Comparison of ENCODE assay signal across 27 cellular contexts in genomic region chr13:59607172-59607571, GRCh38.
"Had no signal": no experiment of that assay in that cellular context is flagged by ENCODE, and none has a peak within 500 bp of the region (broad histone marks: within the 10 kb centered on the region; RNA-seq: fewer than 3 reads in every experiment).

No MANE protein-coding gene starts in this region.

- ATAC-seq: activated T-cell treated with anti-CD3 and anti-CD28 coated beads, Interleukin-2, amount 50 U/mL, for 4 hours; activated T-helper 17 cell treated with anti-CD3 and anti-CD28 coated beads, Interleukin-2, amount 50 U/mL, for 72 hours; foreskin keratinocyte; left lung; lower lobe of right lung; natural killer cell; sciatic nerve; stimulated activated naive CD8-positive, alpha-beta T cell treated with anti-CD3 and anti-CD28 coated beads, Interleukin-15, Interleukin-2, amounts not matched to agents 100 U/mL and 50 U/mL, for 24 hours; T-helper 17 cell had no signal

- H3K27me3 ChIP-seq: esophagus muscularis mucosa, foreskin keratinocyte, left lung, uterus had no signal

- H3K9me3 ChIP-seq: esophagus muscularis mucosa, left lung, lower lobe of right lung, prostate gland, thoracic aorta, uterus had no signal

- H3K36me3 ChIP-seq: esophagus muscularis mucosa, left lung, lower lobe of right lung, prostate gland, thoracic aorta, uterus had no signal

- H3K27me3 Mint-ChIP-seq: activated CD4-positive, alpha-beta memory T cell treated with anti-CD3 and anti-CD28 coated beads, Interleukin-2, amount 10 ng/mL, durations not matched to agents 7 days and 5 days; activated CD4-positive, alpha-beta T cell treated with anti-CD3 and anti-CD28 coated beads, Interleukin-2, amount 10 ng/mL, durations not matched to agents 7 days and 5 days; type B pancreatic cell had no signal

- H3K27ac Mint-ChIP-seq: activated CD4-positive, alpha-beta memory T cell treated with anti-CD3 and anti-CD28 coated beads, Interleukin-2, amount 10 ng/mL, durations not matched to agents 7 days and 5 days; activated CD4-positive, alpha-beta T cell treated with anti-CD3 and anti-CD28 coated beads, Interleukin-2, amount 10 ng/mL, durations not matched to agents 7 days and 5 days; activated T-helper 17 cell treated with anti-CD3 and anti-CD28 coated beads, Interleukin-2, amount 50 U/mL, for 72 hours; natural killer cell; T-helper 17 cell; type B pancreatic cell had no signal

- H3K4me3 ChIP-seq: esophagus muscularis mucosa, left lung, lower lobe of right lung, prostate gland, skin epidermis, thoracic aorta, uterus had no signal

- H3K4me3 Mint-ChIP-seq: activated CD4-positive, alpha-beta memory T cell treated with anti-CD3 and anti-CD28 coated beads, Interleukin-2, amount 10 ng/mL, durations not matched to agents 7 days and 5 days; activated CD4-positive, alpha-beta T cell treated with anti-CD3 and anti-CD28 coated beads, Interleukin-2, amount 10 ng/mL, durations not matched to agents 7 days and 5 days; activated T-cell treated with anti-CD3 and anti-CD28 coated beads, Interleukin-2, amount 50 U/mL, for 4 hours; activated T-helper 17 cell treated with anti-CD3 and anti-CD28 coated beads, Interleukin-2, amount 50 U/mL, for 72 hours; natural killer cell; T-helper 17 cell; type B pancreatic cell had no signal

- H3K9me3 Mint-ChIP-seq: activated CD4-positive, alpha-beta memory T cell treated with anti-CD3 and anti-CD28 coated beads, Interleukin-2, amount 10 ng/mL, durations not matched to agents 7 days and 5 days; activated CD4-positive, alpha-beta T cell treated with anti-CD3 and anti-CD28 coated beads, Interleukin-2, amount 10 ng/mL, durations not matched to agents 7 days and 5 days; activated T-cell treated with anti-CD3 and anti-CD28 coated beads, Interleukin-2, amount 50 U/mL, for 4 hours; type B pancreatic cell had no signal

- H3K4me1 ChIP-seq: foreskin keratinocyte, left lung, lower lobe of right lung, prostate gland, uterus had no signal

- H3K4me1 Mint-ChIP-seq: activated CD4-positive, alpha-beta memory T cell treated with anti-CD3 and anti-CD28 coated beads, Interleukin-2, amount 10 ng/mL, durations not matched to agents 7 days and 5 days; activated CD4-positive, alpha-beta T cell treated with anti-CD3 and anti-CD28 coated beads, Interleukin-2, amount 10 ng/mL, durations not matched to agents 7 days and 5 days; activated T-helper 17 cell treated with anti-CD3 and anti-CD28 coated beads, Interleukin-2, amount 50 U/mL, for 72 hours; natural killer cell had no signal

- H3K27ac ChIP-seq: esophagus muscularis mucosa, foreskin keratinocyte, left lung, lower lobe of right lung, prostate gland, skin epidermis, thoracic aorta, uterus had no signal

- H3K36me3 Mint-ChIP-seq: natural killer cell had no signal

- DNase-seq: activated CD4-positive, alpha-beta memory T cell treated with anti-CD3 and anti-CD28 coated beads, Interleukin-2, amount 10 ng/mL, durations not matched to agents 7 days and 5 days; activated CD4-positive, alpha-beta T cell treated with anti-CD3 and anti-CD28 coated beads for 1 hour; activated CD4-positive, alpha-beta T cell treated with anti-CD3 and anti-CD28 coated beads, Interleukin-2, amount 10 ng/mL, durations not matched to agents 7 days and 5 days; activated gamma-delta T cell treated with Interleukin-2 at 50 U/mL for 16 hours; activated naive CD4-positive, alpha-beta T cell treated with anti-CD3 and anti-CD28 coated beads, Interleukin-2, amount 50 U/mL, for 16 hours; activated T-cell treated with anti-CD3 and anti-CD28 coated beads, Interleukin-2, amount 50 U/mL, for 4 hours; amniotic stem cell; central memory CD4-positive, alpha-beta T cell; foreskin keratinocyte; left lung; lower lobe of right lung; mesenchymal stem cell; natural killer cell; retina; stimulated activated CD4-positive, alpha-beta T cell treated with anti-CD3 and anti-CD28 coated beads, Interleukin-12 subunit alpha, Interleukin-12 subunit beta, amount 100 ng/mL, for 4 hours; stimulated activated CD4-positive, alpha-beta T cell treated with anti-CD3 and anti-CD28 coated beads, Interleukin-4, amount 100 ng/mL, for 1 hour; stimulated activated naive CD8-positive, alpha-beta T cell treated with anti-CD3 and anti-CD28 coated beads, Interleukin-15, Interleukin-2, amounts not matched to agents 100 U/mL and 50 U/mL, for 24 hours; T-helper 17 cell; T1000; uterus had no signal
